Comparison of ENCODE assay signal across 8 cellular contexts in genomic region chr12:64403708-64404469, GRCh38.
DNase-seq lines count a peak whose midpoint lies in the region; ATAC-seq and TF ChIP-seq lines count a peak whose summit lies in the region.

Gene XPOT, plus strand, starts transcription at chr12:64404392. Its CDS starts 5,644 bp downstream, at chr12:64410036.

- H3K4me1 Mint-ChIP-seq in central memory CD8-positive, alpha-beta T cell = peaks cover 21% of the 10 kb centered on the region

- peak within 1 kb of the TSS; percentile 93 for H3K4me3 ChIP-seq in AG10803 (ENCODE audit: low read length)

- H3K4me3 Mint-ChIP-seq in central memory CD8-positive, alpha-beta T cell = peak within 1 kb of the TSS; percentile 97

- peaks cover 7% of the 10 kb centered on the region for H3K36me3 Mint-ChIP-seq in central memory CD8-positive, alpha-beta T cell (ENCODE audit: insufficient read depth)

- no peaks in the 10 kb centered on the region for H3K27me3 Mint-ChIP-seq in central memory CD8-positive, alpha-beta T cell

- H3K9me3 Mint-ChIP-seq in central memory CD8-positive, alpha-beta T cell = no peaks in the 10 kb centered on the region

- ATAC-seq in GM19035 (IDR thresholded peaks at IDR 0.05; ENCODE audit: unreplicated experiment) (peak; percentile 91), HG03342 (IDR thresholded peaks at IDR 0.05; ENCODE audit: unreplicated experiment) (peak; percentile 96)
- ATAC-seq in central memory CD8-positive, alpha-beta T cell (replicated peaks; ENCODE audit: extremely low read depth, poor library complexity, severe bottlenecking) = peak; percentile 94

- peak within 1 kb of the TSS; percentile 92 for H3K27ac Mint-ChIP-seq in central memory CD8-positive, alpha-beta T cell (ENCODE audit: low read depth)

- DNase-seq in AG10803 (ENCODE audit: low read depth) = peak; percentile 98
- DNase-seq in NCI-H345 treated with DMSO at 0.1 percent for 48 hours (lab: John Stamatoyannopoulos, UW; ENCODE audit: unreplicated experiment) = peak; percentile 81
- DNase-seq in activated CD4-positive, CD25-positive, alpha-beta regulatory T cell (lab: John Stamatoyannopoulos, UW) = peak; percentile 74 to 90 (median 86)
- DNase-seq in central memory CD8-positive, alpha-beta T cell (ENCODE audit: low spot score in 2 of 2) = peak; percentile 79 to 86
- peak; percentile 99 for DNase-seq in iris pigment epithelial cell (ENCODE audit: low read depth)
- DNase-seq in stimulated activated CD4-positive, alpha-beta T cell treated with anti-CD3 and anti-CD28 coated beads, Interleukin-12 subunit alpha, Interleukin-12 subunit beta, amount 100 ng/mL, for 48 hours (ENCODE audit: low read depth in 2 of 3, low spot score in 1 of 3) = peak; percentile 74 to 90 (median 89)

- TF ChIP-seq CTCF in AG10803 (conservative IDR thresholded peaks at IDR 0.05; ENCODE audit: low read length) = no peak

Comparison
In these comparisons a context has a peak if more than half of its experiments do, and no peak if none do; other contexts are left out.
1. Peak in every context shown above with its lines: DNase-seq, ATAC-seq and H3K4me3 ChIP-seq.